ENCODE assay signal across 8 cellular contexts in genomic region chr1:27556781-27557595, GRCh38. TPM values are rescaled to one million over a fixed set of nuclear protein-coding genes. Genes with fewer than 3 reads are reported as not detected.
DNase-seq lines count a peak whose midpoint lies in the region; ATAC-seq and TF ChIP-seq lines count a peak whose summit lies in the region.

No MANE protein-coding gene starts in this region.

- no peaks in the 10 kb centered on the region for H3K9me3 Mint-ChIP-seq in CD8-positive, alpha-beta memory T cell
- H3K9me3 Mint-ChIP-seq in activated T-helper 2 cell treated with anti-CD3 and anti-CD28 coated beads, Interferon-gamma antibody, Interleukin-2, Interleukin-4, amounts not matched to agents 10 μg/mL and 5 μg/mL and 100 μg/mL, durations not matched to agents 14 hours and 24 hours and 36 hours, result no peaks in the 10 kb centered on the region

- no peaks in the 10 kb centered on the region for H3K9me2 ChIP-seq in neural cell (ENCODE audit: insufficient read depth, low read length)

- POLR2A ChIA-PET in CD8-positive, alpha-beta memory T cell (lab: Charles Lee), result interaction anchor here (0.6 to 1.5 kb wide), 4 partner anchors 48 to 219 kb away, joined by 3 to 6 read pairs (median 4); no protein-coding TSS in a partner anchor

- H3K27ac Mint-ChIP-seq in CD8-positive, alpha-beta memory T cell, result peak overlapping the region; percentile 12 to 82 (median 47)
- peak overlapping the region; percentile 76 for H3K27ac Mint-ChIP-seq in activated T-helper 2 cell treated with anti-CD3 and anti-CD28 coated beads, Interferon-gamma antibody, Interleukin-2, Interleukin-4, amounts not matched to agents 10 μg/mL and 5 μg/mL and 100 μg/mL, durations not matched to agents 14 hours and 24 hours and 36 hours

- peaks cover 26% of the 10 kb centered on the region for H3K4me1 ChIP-seq in CD8-positive, alpha-beta memory T cell (ENCODE audit: insufficient read depth, low read length)

- no peaks in the 10 kb centered on the region for H3K9me3 ChIP-seq in CD8-positive, alpha-beta memory T cell (ENCODE audit: low read length)
- H3K9me3 ChIP-seq in neural cell (ENCODE audit: low read length), result no peaks in the 10 kb centered on the region

- H3K4me3 Mint-ChIP-seq in CD8-positive, alpha-beta memory T cell, result peak overlapping the region in 5 of 7 donors; percentile 1 to 42 (median 17)
- H3K4me3 Mint-ChIP-seq in activated T-helper 2 cell treated with anti-CD3 and anti-CD28 coated beads, Interferon-gamma antibody, Interleukin-2, Interleukin-4, amounts not matched to agents 10 μg/mL and 5 μg/mL and 100 μg/mL, durations not matched to agents 14 hours and 24 hours and 36 hours (ENCODE audit: low read depth), result no peak overlapping the region

- peak; percentile 89 for TF ChIP-seq CTCF in fibroblast of villous mesenchyme (IDR thresholded peaks at IDR 0.05; ENCODE audit: insufficient read depth, low read depth, low read length)
- TF ChIP-seq CTCF in neural cell (IDR thresholded peaks at IDR 0.05; ENCODE audit: poor library complexity, severe bottlenecking), result peak; percentile 77

- intact Hi-C loops in activated T-helper 2 cell treated with anti-CD3 and anti-CD28 coated beads, Interferon-gamma antibody, Interleukin-2, Interleukin-4, amounts not matched to agents 10 μg/mL and 5 μg/mL and 100 μg/mL, durations not matched to agents 14 hours and 24 hours and 36 hours (cut with micrococcal nuclease), result loop anchor here (1.0 to 5.0 kb wide), 3 partner anchors 35 to 106 kb away; no protein-coding TSS in a partner anchor

- no peak for TF ChIP-seq EP300 in neural cell (conservative IDR thresholded peaks at IDR 0.05; ENCODE audit: poor library complexity, severe bottlenecking)

- no peak overlapping the region for H3K4me2 ChIP-seq in neural cell (ENCODE audit: low read length)

- no peaks in the 10 kb centered on the region for H3K27me3 ChIP-seq in CD8-positive, alpha-beta memory T cell (ENCODE audit: insufficient read depth, low read length, poor library complexity, severe bottlenecking)
- no peaks in the 10 kb centered on the region for H3K27me3 ChIP-seq in neural cell (ENCODE audit: insufficient read depth, low read depth, low read length)

- DNase-seq in CD8-positive, alpha-beta memory T cell, result peak; percentile 58 to 82 (median 69)
- DNase-seq in HK-2 (ENCODE audit: unreplicated experiment), result peak; percentile 95
- DNase-seq in RKO (ENCODE audit: low spot score), result peak; percentile 49
- DNase-seq in activated T-helper 2 cell treated with anti-CD3 and anti-CD28 coated beads, Interferon-gamma antibody, Interleukin-2, Interleukin-4, amounts not matched to agents 10 μg/mL and 5 μg/mL and 100 μg/mL, durations not matched to agents 14 hours and 24 hours and 36 hours (ENCODE audit: low spot score), result peak; percentile 71
- DNase-seq in fibroblast of villous mesenchyme (ENCODE audit: low read depth), result peak; percentile 98
- peak; percentile 84 for DNase-seq in stimulated activated naive CD8-positive, alpha-beta T cell treated with anti-CD3 and anti-CD28 coated beads, Interleukin-15, Interleukin-2, amounts not matched to agents 100 U/mL and 50 U/mL, for 24 hours
- no peak for DNase-seq in cerebellar nuclear complex (lab: John Stamatoyannopoulos, UW)

- peaks cover 20 to 36% (median 20%) of the 10 kb centered on the region in 3 donors for H3K4me1 Mint-ChIP-seq in CD8-positive, alpha-beta memory T cell
- peaks cover 24% of the 10 kb centered on the region for H3K4me1 Mint-ChIP-seq in activated T-helper 2 cell treated with anti-CD3 and anti-CD28 coated beads, Interferon-gamma antibody, Interleukin-2, Interleukin-4, amounts not matched to agents 10 μg/mL and 5 μg/mL and 100 μg/mL, durations not matched to agents 14 hours and 24 hours and 36 hours (ENCODE audit: low read depth)

- peak overlapping the region; percentile 36 for H3K4me3 ChIP-seq in CD8-positive, alpha-beta memory T cell (ENCODE audit: low read length)
- H3K4me3 ChIP-seq in fibroblast of villous mesenchyme (ENCODE audit: low read depth, low read length), result peak overlapping the region; percentile 31
- H3K4me3 ChIP-seq in neural cell (ENCODE audit: low read length), result no peak overlapping the region

- CTCF ChIA-PET in CD8-positive, alpha-beta memory T cell (lab: Charles Lee), result interaction anchor here (0.6 to 6.7 kb wide), 34 partner anchors 8 to 548 kb away, joined by 3 to 67 read pairs (median 4); partner anchors contain the start of genes AHDC1 and IFI6

- no peaks in the 10 kb centered on the region for H4K20me1 ChIP-seq in neural cell (ENCODE audit: insufficient read depth)

- peak; percentile 73 for TF ChIP-seq RAD21 in neural cell (conservative IDR thresholded peaks at IDR 0.05)

- peak overlapping the region; percentile 25 for H3K27ac ChIP-seq in CD8-positive, alpha-beta memory T cell (ENCODE audit: low read depth, low read length)
- no peak overlapping the region for H3K27ac ChIP-seq in neural cell (ENCODE audit: low read length)

- no peak overlapping the region for H3K9ac ChIP-seq in neural cell (ENCODE audit: low read length)

- no peak overlapping the region for H2AFZ ChIP-seq in neural cell (ENCODE audit: low read depth, low read length)

- no peaks in the 10 kb centered on the region for H3K27me3 Mint-ChIP-seq in CD8-positive, alpha-beta memory T cell
- H3K27me3 Mint-ChIP-seq in activated T-helper 2 cell treated with anti-CD3 and anti-CD28 coated beads, Interferon-gamma antibody, Interleukin-2, Interleukin-4, amounts not matched to agents 10 μg/mL and 5 μg/mL and 100 μg/mL, durations not matched to agents 14 hours and 24 hours and 36 hours (ENCODE audit: low read depth), result no peaks in the 10 kb centered on the region

- H3K79me2 ChIP-seq in neural cell (replicated peaks; ENCODE audit: insufficient read depth, low read length), result peaks cover 12% of the 10 kb centered on the region

- H3K36me3 Mint-ChIP-seq in CD8-positive, alpha-beta memory T cell, result peaks cover 0 to 14% (median 5%) of the 10 kb centered on the region in 3 donors
- peaks cover 5% of the 10 kb centered on the region for H3K36me3 Mint-ChIP-seq in activated T-helper 2 cell treated with anti-CD3 and anti-CD28 coated beads, Interferon-gamma antibody, Interleukin-2, Interleukin-4, amounts not matched to agents 10 μg/mL and 5 μg/mL and 100 μg/mL, durations not matched to agents 14 hours and 24 hours and 36 hours (ENCODE audit: low read depth)

- ATAC-seq in stimulated activated naive CD8-positive, alpha-beta T cell treated with anti-CD3 and anti-CD28 coated beads, Interleukin-15, Interleukin-2, amounts not matched to agents 100 U/mL and 50 U/mL, for 24 hours, result peak; percentile 67

- H3K36me3 ChIP-seq in CD8-positive, alpha-beta memory T cell (ENCODE audit: insufficient read depth, low read length), result no peaks in the 10 kb centered on the region
- H3K36me3 ChIP-seq in neural cell (ENCODE audit: insufficient read depth, low read length), result no peaks in the 10 kb centered on the region

- no peaks in the 10 kb centered on the region for H3F3A ChIP-seq in neural cell (ENCODE audit: insufficient read depth, low read length, poor library complexity, severe bottlenecking)

TF ChIP-seq in neural cell, 6 proteins besides CTCF, POLR2A, EP300 and RAD21:
- TF ChIP-seq SMC3 (conservative IDR thresholded peaks at IDR 0.05; ENCODE audit: poor library complexity) (peak; percentile 73), EZH2 (IDR thresholded peaks at IDR 0.05; ENCODE audit: borderline replicate concordance, insufficient read depth, low read length, poor library complexity, severe bottlenecking) (no peak)

RNA-seq across cellular contexts. Expression of gene AHDC1, which starts 47.0 kb away (rescaled TPM):
- total RNA-seq in CD8-positive, alpha-beta memory T cell, result 10 to 100 TPM; 11.5 TPM
- polyA plus RNA-seq in CD8-positive, alpha-beta memory T cell, result 1.9 TPM
- total RNA-seq in activated T-helper 2 cell treated with anti-CD3 and anti-CD28 coated beads, Interferon-gamma antibody, Interleukin-2, Interleukin-4, amounts not matched to agents 10 μg/mL and 5 μg/mL and 100 μg/mL, durations not matched to agents 14 hours and 24 hours and 36 hours, result 28.5 and 29.3 TPM in 2 replicates
- 17.1 and 22.5 TPM in 2 replicates for total RNA-seq in fibroblast of villous mesenchyme
- polyA plus RNA-seq in neural cell, result 5.3 and 18.4 TPM in 2 replicates
- polyA minus RNA-seq in neural cell, result 28.0 and 30.7 TPM in 2 replicates

Comparison
In these comparisons a context has a peak if more than half of its experiments do, and no peak if none do; other contexts are left out.
1. DNase-seq: peak in CD8-positive, alpha-beta memory T cell (5 of 5), HK-2 (single experiment), RKO (single experiment), activated T-helper 2 cell treated with anti-CD3 and anti-CD28 coated beads, Interferon-gamma antibody, Interleukin-2, Interleukin-4, amounts not matched to agents 10 μg/mL and 5 μg/mL and 100 μg/mL, durations not matched to agents 14 hours and 24 hours and 36 hours (single experiment), fibroblast of villous mesenchyme (single experiment) and stimulated activated naive CD8-positive, alpha-beta T cell treated with anti-CD3 and anti-CD28 coated beads, Interleukin-15, Interleukin-2, amounts not matched to agents 100 U/mL and 50 U/mL, for 24 hours (single experiment); none in cerebellar nuclear complex (0 of 2).